Comparison of ENCODE assay signal across 8 cellular contexts in the genomic region with DNA sequence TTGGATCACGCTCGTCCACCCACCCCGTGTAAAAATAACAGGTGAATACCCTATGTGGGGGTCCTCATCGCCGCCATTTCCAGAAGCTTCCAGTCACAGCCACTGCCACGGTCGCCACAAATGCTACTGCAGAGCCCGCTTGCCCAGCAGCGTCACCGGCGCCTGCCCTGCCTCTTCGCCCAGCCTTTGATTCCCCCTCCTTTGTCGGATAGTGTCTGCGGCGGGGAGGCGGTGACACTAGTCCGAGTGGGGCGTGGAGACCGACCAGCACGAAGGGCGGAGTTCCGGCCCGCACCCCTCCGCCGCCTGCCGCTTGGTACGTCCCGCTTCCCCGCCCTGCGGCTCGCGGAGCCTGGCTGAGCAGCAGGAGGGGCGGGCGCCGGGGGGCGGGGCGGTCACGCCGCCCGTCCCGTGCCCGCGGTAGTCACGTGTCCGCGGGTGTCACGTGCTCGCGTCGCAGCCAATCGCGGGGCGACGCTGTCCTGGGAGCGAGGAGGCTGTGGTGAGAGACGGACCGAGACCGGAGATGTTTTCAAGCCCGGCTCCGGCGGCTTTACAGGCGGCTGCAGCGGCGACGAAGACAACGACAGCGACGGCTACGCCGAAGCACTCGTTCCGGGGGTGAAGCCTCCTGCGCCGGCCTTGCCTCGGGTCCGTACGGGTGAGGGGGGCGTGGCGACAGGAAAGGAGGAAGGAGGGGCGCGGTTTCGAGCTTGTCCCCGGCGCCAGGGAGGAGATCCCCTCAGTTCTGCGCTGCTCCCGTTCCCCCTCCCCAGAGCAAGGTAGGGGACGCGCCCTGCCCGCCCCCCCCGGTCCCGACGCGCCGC. TPM values are rescaled to one million over a fixed set of nuclear protein-coding genes. Genes with fewer than 3 reads are reported as not detected.
DNase-seq lines count a peak whose midpoint lies in the region; ATAC-seq and TF ChIP-seq lines count a peak whose summit lies in the region.

A gene (plus strand): TSS at position 467 of the 827 bp plus-strand sequence. CDS start 45,652 bp downstream, outside the sequence.

- peak; percentile 72 for ATAC-seq in HG02763 (IDR thresholded peaks at IDR 0.05; ENCODE audit: unreplicated experiment)
- peak; percentile 78 for ATAC-seq in activated naive CD8-positive, alpha-beta T cell treated with anti-CD3 and anti-CD28 coated beads, Interleukin-2, amount 10 ng/mL, durations not matched to agents 7 days and 5 days (ENCODE audit: low read depth)
- peak; percentile 98 for ATAC-seq in Right ventricle myocardium inferior

- H3K4me1 Mint-ChIP-seq in activated naive CD8-positive, alpha-beta T cell treated with anti-CD3 and anti-CD28 coated beads, Interleukin-2, amount 10 ng/mL, durations not matched to agents 7 days and 5 days = peaks cover 45% of the 10 kb centered on the region

- intact Hi-C loops in Right ventricle myocardium inferior (cut with DNase I) (loop anchor here (1.0 kb wide), 1 partner anchor 34 kb away; a partner anchor contains a TSS), ovary (cut with DNase I) (loop anchor here in 2 of 4 donors (2.0 to 5.0 kb wide), 2 partner anchors 34 kb away; a partner anchor contains a TSS)

- H3K79me2 ChIP-seq in SU-DHL-6 (ENCODE audit: insufficient read depth, low read length) = peaks cover 44% of the 10 kb centered on the region

- H3K9me3 ChIP-seq in SU-DHL-6 (ENCODE audit: insufficient read depth, low read length) (no peaks in the 10 kb centered on the region), ovary (no peaks in the 10 kb centered on the region), thymus (ENCODE audit: control insufficient read depth) (no peaks in the 10 kb centered on the region)

- POLR2A ChIA-PET in activated naive CD8-positive, alpha-beta T cell treated with anti-CD3 and anti-CD28 coated beads, Interleukin-2, amount 10 ng/mL, durations not matched to agents 7 days and 5 days (lab: Charles Lee) = interaction anchor here (0.6 to 6.6 kb wide), 24 partner anchors 10 to 777 kb away, joined by 3 to 99 read pairs (median 5); a partner anchor contains a TSS

- no peaks in the 10 kb centered on the region for H3K27me3 ChIP-seq in SU-DHL-6 (ENCODE audit: low read length)
- no peaks in the 10 kb centered on the region for H3K27me3 ChIP-seq in ovary
- no peaks in the 10 kb centered on the region for H3K27me3 ChIP-seq in thymus (ENCODE audit: control insufficient read depth, insufficient read depth)

- TF ChIP-seq CTCF in GM12875 (IDR thresholded peaks at IDR 0.05; ENCODE audit: borderline replicate concordance, insufficient read depth, low read depth, low read length) (no peak), SU-DHL-6 (IDR thresholded peaks at IDR 0.05; ENCODE audit: insufficient read depth, low read length, poor library complexity, severe bottlenecking) (no peak), ovary (IDR thresholded peaks at IDR 0.05) (no peak)

- H2AFZ ChIP-seq in SU-DHL-6 (ENCODE audit: low read depth, low read length, severe bottlenecking) = peak within 1 kb of the TSS; percentile 82

- 0 to 1% (median 1%) methylated on average over 53 to 91 of the region's 94 CpGs for WGBS in ovary, 3 donors
- under 1% methylated on average over 94 of the region's 94 CpGs for WGBS in thymus

- H3K27me3 Mint-ChIP-seq in activated naive CD8-positive, alpha-beta T cell treated with anti-CD3 and anti-CD28 coated beads, Interleukin-2, amount 10 ng/mL, durations not matched to agents 7 days and 5 days = no peaks in the 10 kb centered on the region

- peak; percentile 96 to 99 (median 98) for DNase-seq in NCI-H1417 (lab: John Stamatoyannopoulos, UW)
- peak; percentile 99 for DNase-seq in activated naive CD8-positive, alpha-beta T cell treated with anti-CD3 and anti-CD28 coated beads, Interleukin-2, amount 10 ng/mL, durations not matched to agents 7 days and 5 days
- DNase-seq in Right ventricle myocardium inferior (ENCODE audit: missing footprints) = peak; percentile 99
- DNase-seq in ovary = peak; percentile 94 to 97 (median 96)

- no peaks in the 10 kb centered on the region for H3K9me3 Mint-ChIP-seq in activated naive CD8-positive, alpha-beta T cell treated with anti-CD3 and anti-CD28 coated beads, Interleukin-2, amount 10 ng/mL, durations not matched to agents 7 days and 5 days

- TF ChIP-seq EP300 in ovary (IDR thresholded peaks at IDR 0.05) = no peak

- H3K36me3 Mint-ChIP-seq in activated naive CD8-positive, alpha-beta T cell treated with anti-CD3 and anti-CD28 coated beads, Interleukin-2, amount 10 ng/mL, durations not matched to agents 7 days and 5 days = peaks cover 26% of the 10 kb centered on the region

- peaks cover 36% of the 10 kb centered on the region for H3F3A ChIP-seq in SU-DHL-6 (ENCODE audit: insufficient read depth)

- H4K20me1 ChIP-seq in SU-DHL-6 (ENCODE audit: low read depth, low read length) = peaks cover 32% of the 10 kb centered on the region

- H3K36me3 ChIP-seq in SU-DHL-6 (ENCODE audit: low read length) = peaks cover 11% of the 10 kb centered on the region
- H3K36me3 ChIP-seq in ovary = no peaks in the 10 kb centered on the region
- H3K36me3 ChIP-seq in thymus (ENCODE audit: control insufficient read depth, insufficient read depth) = no peaks in the 10 kb centered on the region

- H3K27ac ChIP-seq in SU-DHL-6 (ENCODE audit: low read depth, low read length) = peak within 1 kb of the TSS; percentile 98
- peak within 1 kb of the TSS; percentile 99 for H3K27ac ChIP-seq in ovary
- peak within 1 kb of the TSS; percentile 100 for H3K27ac ChIP-seq in thymus (ENCODE audit: low read depth)

- no peaks in the 10 kb centered on the region for H3K9me2 ChIP-seq in SU-DHL-6 (replicated peaks; ENCODE audit: insufficient read depth, low read length)

- peak within 1 kb of the TSS; percentile 85 for H3K4me2 ChIP-seq in SU-DHL-6 (ENCODE audit: low read depth, low read length, poor library complexity, severe bottlenecking)

- TF ChIP-seq POLR2A in ovary (IDR thresholded peaks at IDR 0.05) = peak; percentile 91

- H3K4me3 ChIP-seq in GM12875 (ENCODE audit: low read depth, low read length) = peak within 1 kb of the TSS; percentile 64
- H3K4me3 ChIP-seq in SU-DHL-6 (ENCODE audit: insufficient read depth, low read length, poor library complexity, severe bottlenecking) = peak within 1 kb of the TSS; percentile 94
- H3K4me3 ChIP-seq in ovary = peak within 1 kb of the TSS; percentile 91
- peak within 1 kb of the TSS; percentile 94 for H3K4me3 ChIP-seq in thymus (ENCODE audit: low read length)

- peak within 1 kb of the TSS; percentile 99 for H3K27ac Mint-ChIP-seq in activated naive CD8-positive, alpha-beta T cell treated with anti-CD3 and anti-CD28 coated beads, Interleukin-2, amount 10 ng/mL, durations not matched to agents 7 days and 5 days

- peak within 1 kb of the TSS; percentile 97 for H3K4me3 Mint-ChIP-seq in activated naive CD8-positive, alpha-beta T cell treated with anti-CD3 and anti-CD28 coated beads, Interleukin-2, amount 10 ng/mL, durations not matched to agents 7 days and 5 days

- H3K4me1 ChIP-seq in ovary (ENCODE audit: insufficient read depth) (no peaks in the 10 kb centered on the region), thymus (ENCODE audit: control insufficient read depth, insufficient read depth, low read length) (peaks cover 9% of the 10 kb centered on the region)

- peak within 1 kb of the TSS; percentile 67 for H3K9ac ChIP-seq in SU-DHL-6 (ENCODE audit: low read length)

RNA-seq across cellular contexts. Expression of the gene that starts here (rescaled TPM):
- total RNA-seq in activated naive CD8-positive, alpha-beta T cell treated with anti-CD3 and anti-CD28 coated beads, Interleukin-2, amount 10 ng/mL, durations not matched to agents 7 days and 5 days = 100 to 1,000 TPM; 107 to 117 TPM
- total RNA-seq in Right ventricle myocardium inferior = 44.1 TPM
- 100 to 1,000 TPM in 1 of 7 donors, 10 to 100 TPM in 6; 27.0 to 115 (median 76.4) TPM for total RNA-seq in ovary
- polyA plus RNA-seq in ovary = 10 to 100 TPM in 1 of 2 donors, 1 to 10 TPM in 1; 8.8 to 12.8 TPM
- 13.0 TPM for polyA plus RNA-seq in thymus

Comparison
In these comparisons a context has a peak if more than half of its experiments do, and no peak if none do; other contexts are left out.
1. Peak in every context shown above with its lines: DNase-seq, ATAC-seq, H3K4me3 ChIP-seq and H3K27ac ChIP-seq.